ENCODE assay signal across 22 cellular contexts in the genomic region with DNA sequence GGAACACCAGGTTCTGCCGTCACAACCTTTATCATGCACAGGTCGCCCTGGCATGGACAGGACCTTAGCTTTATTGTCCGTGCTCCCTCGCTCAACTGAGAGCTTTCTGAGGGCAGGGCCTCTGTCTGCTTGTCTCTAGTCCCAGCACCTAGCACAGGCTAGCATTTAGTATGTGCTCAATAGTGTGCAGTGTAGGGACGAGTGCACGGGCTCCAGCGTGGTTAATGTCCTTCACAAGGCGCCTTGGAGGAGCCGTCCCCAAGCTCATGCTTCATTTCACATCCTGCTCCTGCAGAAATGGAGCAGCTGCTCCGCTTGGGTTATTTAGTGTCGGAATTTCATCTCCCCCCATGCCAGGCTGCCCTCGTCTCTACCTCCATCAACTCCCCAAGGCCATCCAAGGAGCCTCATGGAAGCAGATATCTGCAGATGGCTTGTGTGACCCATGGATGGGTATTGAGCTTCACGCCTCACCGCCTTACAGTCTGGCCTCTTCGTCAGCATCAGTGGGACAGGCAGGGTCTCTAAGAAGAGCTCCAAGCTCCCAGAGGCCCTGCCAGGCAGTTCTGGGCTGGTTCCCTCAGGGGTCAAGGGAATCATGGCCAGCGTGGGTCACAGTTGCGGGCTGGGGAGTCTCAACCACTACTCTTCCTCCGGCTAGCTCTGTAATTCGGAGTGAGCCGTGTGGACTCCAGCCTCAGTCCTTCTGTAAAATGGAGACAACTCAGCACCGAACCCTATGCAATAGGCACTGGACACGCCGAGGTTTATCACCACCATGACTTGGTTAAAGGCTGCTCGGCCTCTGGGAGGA.
"Had no signal": no experiment of that assay in that cellular context is flagged by ENCODE, and none has a peak within 500 bp of the region (broad histone marks: within the 10 kb centered on the region; RNA-seq: fewer than 3 reads in every experiment).

No MANE protein-coding gene starts in this region.

- H3K36me3 ChIP-seq: esophagus muscularis mucosa, gastrocnemius medialis, heart right ventricle, neural progenitor cell, pancreas, prostate gland, tibial artery, upper lobe of left lung had no signal

- H3K4me2 ChIP-seq: neural progenitor cell had no signal

- H3K27ac ChIP-seq: epithelial cell of prostate, esophagus muscularis mucosa, gastrocnemius medialis, heart right ventricle, neural progenitor cell, pancreas, prostate gland, skin epidermis, tibial artery, upper lobe of left lung had no signal

- DNase-seq: effector memory CD8-positive, alpha-beta T cell; gastrocnemius medialis; heart right ventricle; hypothalamus; kidney glomerular epithelial cell; natural killer cell; occipital lobe; pancreas; stimulated activated CD4-positive, alpha-beta T cell treated with anti-CD3 and anti-CD28 coated beads, Interleukin-12 subunit alpha, Interleukin-12 subunit beta, amount 100 ng/mL, for 4 hours; stimulated activated CD4-positive, alpha-beta T cell treated with anti-CD3 and anti-CD28 coated beads, Interleukin-2, amount 100 ng/mL, for 48 hours; upper lobe of left lung had no signal

- H3K9me3 ChIP-seq: esophagus muscularis mucosa, gastrocnemius medialis, heart right ventricle, pancreas, prostate gland, tibial artery, upper lobe of left lung had no signal

- FAIRE-seq: pancreas had no signal

- H3K27ac Mint-ChIP-seq: effector memory CD8-positive, alpha-beta T cell; mesothelial cell of epicardium; natural killer cell; neural progenitor cell; stimulated activated naive CD8-positive, alpha-beta T cell treated with anti-CD3 and anti-CD28 coated beads, Interleukin-15, Interleukin-2, amounts not matched to agents 100 ng/mL and 50 ng/mL, for 24 hours had no signal

- H3K4me3 Mint-ChIP-seq: central memory CD8-positive, alpha-beta T cell; effector memory CD8-positive, alpha-beta T cell; mesothelial cell of epicardium; natural killer cell; neural progenitor cell; stimulated activated naive CD8-positive, alpha-beta T cell treated with anti-CD3 and anti-CD28 coated beads, Interleukin-15, Interleukin-2, amounts not matched to agents 100 ng/mL and 50 ng/mL, for 24 hours had no signal

- H3K27me3 ChIP-seq: esophagus muscularis mucosa, gastrocnemius medialis, neural progenitor cell, pancreas, upper lobe of left lung had no signal

- H3K36me3 Mint-ChIP-seq: mesothelial cell of epicardium, natural killer cell, neural progenitor cell had no signal

- H2AFZ ChIP-seq: neural progenitor cell had no signal

- ATAC-seq: effector memory CD8-positive, alpha-beta T cell; gastrocnemius medialis; heart right ventricle; left lobe of liver; natural killer cell; sciatic nerve had no signal

- H3K4me3 ChIP-seq: esophagus muscularis mucosa, gastrocnemius medialis, heart right ventricle, neural progenitor cell, pancreas, prostate gland, skin epidermis, tibial artery, upper lobe of left lung had no signal

- H3K9me3 Mint-ChIP-seq: central memory CD8-positive, alpha-beta T cell; effector memory CD8-positive, alpha-beta T cell; mesothelial cell of epicardium; natural killer cell; neural progenitor cell; stimulated activated naive CD8-positive, alpha-beta T cell treated with anti-CD3 and anti-CD28 coated beads, Interleukin-15, Interleukin-2, amounts not matched to agents 100 ng/mL and 50 ng/mL, for 24 hours had no signal

- H3K4me1 Mint-ChIP-seq: central memory CD8-positive, alpha-beta T cell; natural killer cell; neural progenitor cell had no signal

- H3K9ac ChIP-seq: neural progenitor cell had no signal

- H3K4me1 ChIP-seq: gastrocnemius medialis, neural progenitor cell, pancreas, prostate gland had no signal
